ENCODE assay signal across 3 cellular contexts in the genomic region with DNA sequence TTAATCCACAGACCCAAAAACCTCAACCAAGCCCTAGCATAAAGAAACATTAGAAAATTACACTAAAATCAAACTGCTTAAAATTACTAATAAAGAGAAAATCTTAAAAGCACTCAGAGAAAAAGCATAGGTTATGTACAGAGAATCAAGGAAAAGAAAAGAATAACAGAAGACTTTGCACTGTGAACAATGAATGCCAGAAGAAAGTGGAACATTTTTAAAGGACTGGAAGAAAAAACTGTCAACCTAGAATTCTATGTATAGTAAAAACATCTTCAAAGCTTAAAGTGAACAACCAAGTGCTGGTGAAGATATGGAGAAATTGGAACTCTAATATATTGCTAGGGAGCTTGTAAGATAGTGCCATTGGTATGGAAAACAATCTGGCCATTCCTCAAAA.
TF ChIP-seq lines count a peak whose summit lies in the region.

No MANE protein-coding gene starts in this region.

TF ChIP-seq in HepG2, 621 proteins besides CTCF, POLR2A, EP300 and RAD21:
- TF ChIP-seq ZNF781 (CRISPR knock-in tag; IDR thresholded peaks at IDR 0.05; ENCODE audit: borderline replicate concordance, not compliant biosample characterization) (no peak), ZNF317 (CRISPR knock-in tag; IDR thresholded peaks at IDR 0.05) (peak; percentile 99)

TF ChIP-seq in HEK293, 187 proteins besides CTCF, POLR2A, EP300 and RAD21:
- TF ChIP-seq SETDB1 (IDR thresholded peaks at IDR 0.05; ENCODE audit: insufficient read length, low read length) (peak; percentile 92), ZNF626 (tag by site-specific recombination; IDR thresholded peaks at IDR 0.05) (peak; percentile 72; the same call in 1 of the 2 replicates), ZNF660 (tag by site-specific recombination; IDR thresholded peaks at IDR 0.05) (no peak), ZNF529 (tag by site-specific recombination; IDR thresholded peaks at IDR 0.05; ENCODE audit: insufficient replicate concordance) (peak; percentile 17), ZBTB48 (tag by site-specific recombination; IDR thresholded peaks at IDR 0.05) (no peak), ZNF311 (tag by site-specific recombination; IDR thresholded peaks at IDR 0.05; ENCODE audit: borderline replicate concordance) (0 out of 2 replicates have a peak, but pooled peaks have one; percentile 19), ZNF558 (tag by site-specific recombination; IDR thresholded peaks at IDR 0.05) (peak; percentile 37; the same call in 1 of the 2 replicates)
- TF ChIP-seq, protein P1, sequence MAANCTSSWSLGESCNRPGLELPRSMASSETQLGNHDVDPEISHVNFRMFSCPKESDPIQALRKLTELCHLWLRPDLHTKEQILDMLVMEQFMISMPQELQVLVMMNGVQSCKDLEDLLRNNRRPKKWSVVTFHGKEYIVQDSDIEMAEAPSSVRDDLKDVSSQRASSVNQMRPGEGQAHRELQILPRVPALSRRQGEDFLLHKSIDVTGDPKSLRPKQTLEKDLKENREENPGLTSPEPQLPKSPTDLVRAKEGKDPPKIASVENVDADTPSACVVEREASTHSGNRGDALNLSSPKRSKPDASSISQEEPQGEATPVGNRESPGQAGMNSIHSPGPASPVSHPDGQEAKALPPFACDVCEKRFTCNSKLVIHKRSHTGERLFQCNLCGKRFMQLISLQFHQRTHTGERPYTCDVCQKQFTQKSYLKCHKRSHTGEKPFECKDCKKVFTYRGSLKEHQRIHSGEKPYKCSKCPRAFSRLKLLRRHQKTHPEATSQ (tag by site-specific recombination; IDR thresholded peaks at IDR 0.05), result no peak
- TF ChIP-seq, protein P2, sequence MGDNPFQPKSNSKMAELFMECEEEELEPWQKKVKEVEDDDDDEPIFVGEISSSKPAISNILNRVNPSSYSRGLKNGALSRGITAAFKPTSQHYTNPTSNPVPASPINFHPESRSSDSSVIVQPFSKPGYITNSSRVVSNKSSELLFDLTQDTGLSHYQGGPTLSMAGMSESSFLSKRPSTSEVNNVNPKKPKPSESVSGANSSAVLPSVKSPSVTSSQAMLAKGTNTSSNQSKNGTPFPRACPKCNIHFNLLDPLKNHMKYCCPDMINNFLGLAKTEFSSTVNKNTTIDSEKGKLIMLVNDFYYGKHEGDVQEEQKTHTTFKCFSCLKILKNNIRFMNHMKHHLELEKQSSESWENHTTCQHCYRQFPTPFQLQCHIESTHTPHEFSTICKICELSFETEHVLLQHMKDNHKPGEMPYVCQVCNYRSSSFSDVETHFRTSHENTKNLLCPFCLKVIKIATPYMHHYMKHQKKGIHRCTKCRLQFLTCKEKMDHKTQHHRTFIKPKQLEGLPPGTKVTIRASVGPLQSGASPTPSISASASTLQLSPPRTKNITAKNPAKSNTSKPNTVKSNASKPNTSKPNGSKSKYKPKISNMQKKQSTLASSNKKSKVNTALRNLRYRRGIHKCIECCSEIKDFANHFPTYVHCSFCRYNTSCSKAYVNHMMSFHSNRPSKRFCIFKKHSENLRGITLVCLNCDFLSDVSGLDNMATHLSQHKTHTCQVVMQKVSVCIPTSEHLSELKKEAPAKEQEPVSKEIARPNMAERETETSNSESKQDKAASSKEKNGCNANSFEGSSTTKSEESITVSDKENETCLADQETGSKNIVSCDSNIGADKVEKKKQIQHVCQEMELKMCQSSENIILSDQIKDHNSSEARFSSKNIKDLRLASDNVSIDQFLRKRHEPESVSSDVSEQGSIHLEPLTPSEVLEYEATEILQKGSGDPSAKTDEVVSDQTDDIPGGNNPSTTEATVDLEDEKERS (tag by site-specific recombination; IDR thresholded peaks at IDR 0.05), result peak; percentile 73; the same call in 1 of the 2 replicates

TF ChIP-seq in GM12878, 131 proteins besides CTCF, POLR2A, EP300 and RAD21:
- TF ChIP-seq FOXM1 (IDR thresholded peaks at IDR 0.05; ENCODE audit: low read depth, low read length) (no peak), CBX5 (IDR thresholded peaks at IDR 0.05; ENCODE audit: low read depth) (0 out of 2 replicates have a peak, but pooled peaks have one; percentile 54)
- TF ChIP-seq, protein P3, sequence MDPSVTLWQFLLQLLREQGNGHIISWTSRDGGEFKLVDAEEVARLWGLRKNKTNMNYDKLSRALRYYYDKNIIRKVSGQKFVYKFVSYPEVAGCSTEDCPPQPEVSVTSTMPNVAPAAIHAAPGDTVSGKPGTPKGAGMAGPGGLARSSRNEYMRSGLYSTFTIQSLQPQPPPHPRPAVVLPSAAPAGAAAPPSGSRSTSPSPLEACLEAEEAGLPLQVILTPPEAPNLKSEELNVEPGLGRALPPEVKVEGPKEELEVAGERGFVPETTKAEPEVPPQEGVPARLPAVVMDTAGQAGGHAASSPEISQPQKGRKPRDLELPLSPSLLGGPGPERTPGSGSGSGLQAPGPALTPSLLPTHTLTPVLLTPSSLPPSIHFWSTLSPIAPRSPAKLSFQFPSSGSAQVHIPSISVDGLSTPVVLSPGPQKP (IDR thresholded peaks at IDR 0.05; ENCODE audit: low read depth, low read length), result no peak
